12 cellular contexts compared by ENCODE assay signal in the genomic region with DNA sequence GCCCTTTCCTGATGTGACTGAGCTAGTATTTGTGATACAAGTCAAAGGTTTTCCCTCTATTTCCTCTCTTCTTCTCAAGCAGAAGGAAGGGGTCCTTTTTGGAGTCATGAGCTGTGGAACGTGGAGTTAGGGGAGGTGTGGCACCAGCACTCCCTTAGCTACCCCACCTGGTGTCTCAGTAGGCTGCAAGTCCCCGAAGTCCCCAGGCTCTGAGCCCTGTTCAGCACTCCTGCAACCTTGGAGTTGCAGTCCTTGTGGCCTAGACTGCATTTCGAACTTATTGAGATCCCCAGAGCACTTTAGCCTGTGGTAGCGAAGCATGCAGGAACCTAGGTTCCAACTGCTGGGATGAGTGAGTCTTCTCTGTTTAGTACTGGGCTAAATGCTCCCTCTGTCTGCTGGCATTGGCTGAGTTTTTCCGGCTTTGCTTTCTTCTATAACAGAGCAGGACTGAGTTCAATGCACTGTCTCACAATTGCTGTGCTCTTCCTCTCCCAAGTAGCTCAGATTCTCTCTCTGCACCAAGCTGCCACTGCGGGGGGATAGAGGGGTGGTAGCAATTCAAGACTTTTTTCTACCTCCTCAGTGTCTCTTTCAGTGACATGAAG.
"Had no signal": no experiment of that assay in that cellular context is flagged by ENCODE, and none has a peak within 500 bp of the region (broad histone marks: within the 10 kb centered on the region; RNA-seq: fewer than 3 reads in every experiment).

No MANE protein-coding gene starts in this region.

- H3K4me1 ChIP-seq: heart left ventricle, left ventricle myocardium inferior, testis had no signal

- H3K27me3 ChIP-seq: cardiac muscle cell, heart left ventricle, testis had no signal

- H3K27ac ChIP-seq: cardiac muscle cell, heart left ventricle, left ventricle myocardium inferior, testis had no signal

- H3K36me3 ChIP-seq: cardiac muscle cell, heart left ventricle, left ventricle myocardium inferior had no signal

- ATAC-seq: heart left ventricle; stimulated activated naive CD8-positive, alpha-beta T cell treated with anti-CD3 and anti-CD28 coated beads, Interleukin-15, amount 100 ng/mL, for 72 hours had no signal

- H3K4me3 ChIP-seq: cardiac muscle cell, heart left ventricle, left ventricle myocardium inferior, testis had no signal

- H3K9me3 ChIP-seq: testis had no signal

- DNase-seq: activated B cell treated with CpG ODN at 0.5 μM for 24 hours; activated CD4-positive, alpha-beta T cell treated with anti-CD3 and anti-CD28 coated beads, Interleukin-2, amount 10 ng/mL, durations not matched to agents 7 days and 5 days; activated CD8-positive, alpha-beta memory T cell treated with anti-CD3 and anti-CD28 coated beads for 24 hours; activated naive CD4-positive, alpha-beta T cell treated with anti-CD3 and anti-CD28 coated beads for 36 hours; foreskin melanocyte; heart left ventricle; left ventricle myocardium inferior; stimulated activated CD4-positive, alpha-beta T cell treated with anti-CD3 and anti-CD28 coated beads, Interleukin-4, amount 100 ng/mL, for 1 hour; stimulated activated CD8-positive, alpha-beta memory T cell treated with anti-CD3 and anti-CD28 coated beads, Interleukin-4, amount 100 ng/mL, for 48 hours; stimulated activated naive CD8-positive, alpha-beta T cell treated with anti-CD3 and anti-CD28 coated beads, Interleukin-15, amount 100 ng/mL, for 72 hours; testis had no signal
